19 cellular contexts compared by ENCODE assay signal in genomic region chr5:81208904-81209303, GRCh38. TPM values are rescaled to one million over a fixed set of nuclear protein-coding genes. Genes with fewer than 3 reads are reported as not detected.
"Had no signal": no experiment of that assay in that cellular context is flagged by ENCODE, and none has a peak within 500 bp of the region (broad histone marks: within the 10 kb centered on the region; RNA-seq: fewer than 3 reads in every experiment).

No MANE protein-coding gene starts in this region.

- H3K36me3 ChIP-seq: left ventricle myocardium inferior, thyroid gland, uterus had no signal

- H3K4me1 Mint-ChIP-seq: activated naive CD8-positive, alpha-beta T cell treated with anti-CD3 and anti-CD28 coated beads for 36 hours had no signal

- H3K27me3 ChIP-seq: hepatocyte, thyroid gland, uterus had no signal

- H3K4me1 ChIP-seq: left ventricle myocardium inferior, thyroid gland, uterus had no signal

- H3K27ac ChIP-seq: hepatocyte, left ventricle myocardium inferior, thyroid gland, uterus had no signal

- H3K9me3 Mint-ChIP-seq: activated naive CD8-positive, alpha-beta T cell treated with anti-CD3 and anti-CD28 coated beads for 36 hours; activated T-cell treated with anti-CD3 and anti-CD28 coated beads, Interleukin-2, amount 50 U/mL, for 72 hours; dendritic cell treated with granulocyte-macrophage colony-stimulating factor and Interleukin-4, amounts not matched to agents 40 ng/mL and 50 ng/mL, for 4 days; natural killer cell treated with Interleukin-12 subunit alpha and Interleukin-12 subunit beta and Interleukin-15 and Interleukin-18, amount 100 ng/mL, for 72 hours; stimulated activated memory B cell treated with anti-CD40 and anti-IgM and Interleukin-4, amounts not matched to agents 10 μg/mL and 1 μg/mL and 100 μg/mL, for 72 hours had no signal

- H3K27me3 Mint-ChIP-seq: activated naive CD8-positive, alpha-beta T cell treated with anti-CD3 and anti-CD28 coated beads for 36 hours; dendritic cell treated with granulocyte-macrophage colony-stimulating factor and Interleukin-4, amounts not matched to agents 40 ng/mL and 50 ng/mL, for 4 days; natural killer cell treated with Interleukin-12 subunit alpha and Interleukin-12 subunit beta and Interleukin-15 and Interleukin-18, amount 100 ng/mL, for 72 hours had no signal

- DNase-seq: activated CD4-positive, alpha-beta T cell treated with anti-CD3 and anti-CD28 coated beads, Interleukin-2, amount 50 U/mL, for 48 hours; activated gamma-delta T cell treated with Interleukin-2 at 50 U/mL for 16 hours; activated naive CD8-positive, alpha-beta T cell treated with anti-CD3 and anti-CD28 coated beads for 36 hours; activated T-cell treated with anti-CD3 and anti-CD28 coated beads, Interleukin-2, amount 50 U/mL, for 72 hours; erythroblast; islet precursor cell; left ventricle myocardium inferior; mesendoderm; posterior cingulate gyrus; retina; stimulated activated CD4-positive, alpha-beta T cell treated with anti-CD3 and anti-CD28 coated beads, Interleukin-2, amount 100 ng/mL, for 48 hours; thyroid gland; uterus had no signal

- H3K4me3 Mint-ChIP-seq: activated naive CD8-positive, alpha-beta T cell treated with anti-CD3 and anti-CD28 coated beads for 36 hours; activated T-cell treated with anti-CD3 and anti-CD28 coated beads, Interleukin-2, amount 50 U/mL, for 72 hours; brain; dendritic cell treated with granulocyte-macrophage colony-stimulating factor and Interleukin-4, amounts not matched to agents 40 ng/mL and 50 ng/mL, for 4 days; natural killer cell treated with Interleukin-12 subunit alpha and Interleukin-12 subunit beta and Interleukin-15 and Interleukin-18, amount 100 ng/mL, for 72 hours; stimulated activated memory B cell treated with anti-CD40 and anti-IgM and Interleukin-4, amounts not matched to agents 10 μg/mL and 1 μg/mL and 100 μg/mL, for 72 hours had no signal

- H3K36me3 Mint-ChIP-seq: brain; natural killer cell treated with Interleukin-12 subunit alpha and Interleukin-12 subunit beta and Interleukin-15 and Interleukin-18, amount 100 ng/mL, for 72 hours; stimulated activated memory B cell treated with anti-CD40 and anti-IgM and Interleukin-4, amounts not matched to agents 10 μg/mL and 1 μg/mL and 100 μg/mL, for 72 hours had no signal

- H3K27ac Mint-ChIP-seq: activated naive CD8-positive, alpha-beta T cell treated with anti-CD3 and anti-CD28 coated beads for 36 hours; activated T-cell treated with anti-CD3 and anti-CD28 coated beads, Interleukin-2, amount 50 U/mL, for 72 hours; brain; dendritic cell treated with granulocyte-macrophage colony-stimulating factor and Interleukin-4, amounts not matched to agents 40 ng/mL and 50 ng/mL, for 4 days; natural killer cell treated with Interleukin-12 subunit alpha and Interleukin-12 subunit beta and Interleukin-15 and Interleukin-18, amount 100 ng/mL, for 72 hours; stimulated activated memory B cell treated with anti-CD40 and anti-IgM and Interleukin-4, amounts not matched to agents 10 μg/mL and 1 μg/mL and 100 μg/mL, for 72 hours had no signal

- ATAC-seq: stimulated activated memory B cell treated with anti-CD40 and anti-IgM and Interleukin-4, amounts not matched to agents 10 μg/mL and 1 μg/mL and 100 μg/mL, for 72 hours had no signal

- H3K4me3 ChIP-seq: hepatocyte, left ventricle myocardium inferior, thyroid gland, uterus had no signal

- H3K9me3 ChIP-seq: left ventricle myocardium inferior, thyroid gland, uterus had no signal

RNA-seq across cellular contexts. Expression of gene CKMT2, which starts 24.2 kb away (rescaled TPM):
- total RNA-seq: activated naive CD8-positive, alpha-beta T cell treated with anti-CD3 and anti-CD28 coated beads for 36 hours; activated T-cell treated with anti-CD3 and anti-CD28 coated beads, Interleukin-2, amount 50 U/mL, for 72 hours; glomerular endothelial cell; natural killer cell treated with Interleukin-12 subunit alpha and Interleukin-12 subunit beta and Interleukin-15 and Interleukin-18, amount 100 ng/mL, for 72 hours had no signal
